Comparison of ENCODE assay signal across 8 cellular contexts in genomic region chr14:92690171-92691011, GRCh38. TPM values are rescaled to one million over a fixed set of nuclear protein-coding genes. Genes with fewer than 3 reads are reported as not detected.
DNase-seq lines count a peak whose midpoint lies in the region; ATAC-seq and TF ChIP-seq lines count a peak whose summit lies in the region.

No MANE protein-coding gene starts in this region.

- no peak overlapping the region for H3K4me3 ChIP-seq in dorsolateral prefrontal cortex
- no peak overlapping the region for H3K4me3 ChIP-seq in ovary

- TF ChIP-seq POLR2A in ovary (IDR thresholded peaks at IDR 0.05) = no peak

- peak overlapping the region in 3 of 7 donors; percentile 50 to 64 (median 57) for H3K27ac Mint-ChIP-seq in CD14-positive monocyte

- peaks cover 14% of the 10 kb centered on the region for H3K4me1 ChIP-seq in ovary (ENCODE audit: insufficient read depth)

- H3K9me3 ChIP-seq in ovary = no peaks in the 10 kb centered on the region

- H3K36me3 Mint-ChIP-seq in CD14-positive monocyte = peaks cover 35 to 50% of the 10 kb centered on the region in 2 donors

- intact Hi-C loops in CD14-positive monocyte (cut with micrococcal nuclease) (no loop called here), dorsolateral prefrontal cortex (cut with DNase I) (no loop called here), ovary (cut with DNase I) (no loop called here)

- peaks cover 17% of the 10 kb centered on the region for H3K4me1 Mint-ChIP-seq in CD14-positive monocyte

- no peak for DNase-seq in CD14-positive monocyte (ENCODE audit: low spot score)
- DNase-seq in H4 (ENCODE audit: low spot score) = peak; percentile 55
- peak; percentile 48 for DNase-seq in NCI-H774 (lab: John Stamatoyannopoulos, UW)
- peak in 2 of 10 donors; percentile 33 to 40 for DNase-seq in dorsolateral prefrontal cortex
- peak in 1 of 5 donors; percentile 51 for DNase-seq in ovary
- DNase-seq in SKM-1 (lab: John Stamatoyannopoulos, UW; ENCODE audit: unreplicated experiment) = no peak
- no peak for DNase-seq in COLO829 (ENCODE audit: low spot score)

- no peaks in the 10 kb centered on the region for H3K36me3 ChIP-seq in ovary

- H3K27me3 ChIP-seq in dorsolateral prefrontal cortex (peaks cover 0 to 4% (median 0%) of the 10 kb centered on the region in 45 donors), ovary (no peaks in the 10 kb centered on the region)

- no peak for ATAC-seq in GM21737 (IDR thresholded peaks at IDR 0.05; ENCODE audit: unreplicated experiment)

- H3K4me3 Mint-ChIP-seq in CD14-positive monocyte = no peak overlapping the region

- peaks cover 0 to 7% (median 0%) of the 10 kb centered on the region in 3 donors for H3K27me3 Mint-ChIP-seq in CD14-positive monocyte (ENCODE audit: low read depth in 3 of 3)

- TF ChIP-seq CTCF in CD14-positive monocyte (IDR thresholded peaks at IDR 0.05) (peak; percentile 48), dorsolateral prefrontal cortex (IDR thresholded peaks at IDR 0.05 in 54 of 56, conservative IDR thresholded peaks at IDR 0.05 in 2 of 56; ENCODE audit: low read depth in 1 of 56, partially characterized antibody in 56 of 56) (peak in 32 of 56 donors; percentile 17 to 45 (median 28)), ovary (IDR thresholded peaks at IDR 0.05) (peak in 2 of 3 donors; percentile 13 to 14)

- 69 to 72% (median 70%) methylated on average over 13 of the region's 13 CpGs for WGBS in ovary, 3 donors

- H3K27ac ChIP-seq in dorsolateral prefrontal cortex (no peak overlapping the region), ovary (no peak overlapping the region)

- H3K9me3 Mint-ChIP-seq in CD14-positive monocyte = peaks cover 0 to 2% (median 0%) of the 10 kb centered on the region in 7 donors

- TF ChIP-seq EP300 in ovary (IDR thresholded peaks at IDR 0.05) = no peak

RNA-seq across cellular contexts. Expression of gene LGMN, which starts 58.0 kb away (rescaled TPM):
- polyA plus RNA-seq in CD14-positive monocyte = 1 to 10 TPM; 1.7 to 3.3 TPM
- 30.1 and 38.5 TPM in 2 replicates for total RNA-seq in H4 (2014; rRNA removed; shearing (Covaris generic))
- 10 to 100 TPM; 34.8 to 93.8 (median 64.1) TPM for total RNA-seq in dorsolateral prefrontal cortex
- 10 to 100 TPM; 27.3 to 57.2 (median 43.5) TPM for total RNA-seq in ovary
- 100 to 1,000 TPM in 1 of 2 donors, 10 to 100 TPM in 1; 49.1 to 231 TPM for polyA plus RNA-seq in ovary

Comparison
In these comparisons a context has a peak if more than half of its experiments do, and no peak if none do; other contexts are left out.
1. DNase-seq: peak in H4 (single experiment) and NCI-H774 (single experiment); none in CD14-positive monocyte (single experiment), SKM-1 (single experiment) and COLO829 (single experiment).
2. Peak in every context shown above with its lines, with median percentiles within 50 percentile points of each other: CTCF ChIP-seq.